In genomic region chr6:87472525-87473418, GRCh38 we compare ENCODE assay signal across 1 cellular context.
TF ChIP-seq lines count a peak whose summit lies in the region.

SLC35A1 (plus strand) TSS chr6:87472974; CDS start chr6:87473004, 30 bp downstream.

TF ChIP-seq in GM23338, 12 proteins besides CTCF, POLR2A, EP300 and RAD21 (continued from another document):
- no peak for TF ChIP-seq ZNF462 (CRISPR knock-in tag; IDR thresholded peaks at IDR 0.05)
- no peak for TF ChIP-seq STAT1 (IDR thresholded peaks at IDR 0.05; ENCODE audit: unreplicated experiment)
- TF ChIP-seq EZH2phosphoT487 (IDR thresholded peaks at IDR 0.05; ENCODE audit: unreplicated experiment), result no peak
- TF ChIP-seq JUNB (IDR thresholded peaks at IDR 0.05; ENCODE audit: unreplicated experiment), result no peak
- TF ChIP-seq REST (IDR thresholded peaks at IDR 0.05; ENCODE audit: unreplicated experiment), result no peak
TF ChIP-seq in GM23338: peak in this region for 3.
